In the genomic region with DNA sequence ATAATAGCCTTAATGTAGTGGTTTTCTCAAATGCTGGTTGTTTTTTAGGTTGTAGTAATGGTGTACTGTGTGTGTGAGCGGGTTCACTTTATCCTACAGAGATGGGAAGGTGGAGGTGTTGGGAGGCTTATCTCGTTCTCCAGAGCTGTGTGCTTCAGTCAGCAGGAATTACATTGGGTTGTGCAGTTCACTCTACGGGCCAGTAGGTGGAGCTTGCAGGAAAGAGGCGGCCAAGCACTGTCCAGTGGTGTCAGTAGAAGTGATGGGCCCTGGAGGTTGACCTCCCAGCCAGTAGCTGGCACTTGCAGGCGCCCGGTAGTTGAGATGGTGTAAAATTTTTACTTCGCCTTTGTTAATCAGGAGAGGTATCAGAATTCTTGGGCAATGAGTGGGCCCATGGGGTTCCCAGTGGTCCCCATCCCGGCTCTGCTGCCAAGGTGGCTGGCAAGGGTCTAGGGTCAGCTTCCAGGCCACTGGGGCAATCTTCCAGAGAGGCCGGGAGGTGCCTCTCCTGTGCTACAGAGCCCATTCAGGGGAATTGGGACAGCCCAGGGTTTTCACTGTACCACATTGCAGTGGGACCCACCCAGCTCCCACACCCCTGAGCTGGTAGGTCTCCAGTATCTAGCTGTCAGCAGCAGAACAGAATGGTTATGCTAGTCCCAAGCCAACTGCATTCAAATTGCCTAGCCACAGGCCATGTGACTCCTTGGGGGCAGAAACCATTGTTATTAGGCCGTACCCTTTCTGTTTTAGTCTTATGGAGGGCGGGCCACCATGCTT, we compare ENCODE assay signal across 8 cellular contexts. TPM values are rescaled to one million over a fixed set of nuclear protein-coding genes. Genes with fewer than 3 reads are reported as not detected.
A peak's percentile ranks its signal among the peaks of the same experiment; 100 is the strongest.
DNase-seq lines count a peak whose midpoint lies in the region; ATAC-seq, FAIRE-seq and TF ChIP-seq lines count a peak whose summit lies in the region.

No MANE protein-coding gene starts in this region.

- no peak overlapping the region for H3K9ac ChIP-seq in colonic mucosa (ENCODE audit: low read depth in 2 of 2, low read length in 2 of 2)
- no peak overlapping the region for H3K9ac ChIP-seq in HepG2 (ENCODE audit: insufficient read depth, low read depth, low read length)

- H3K9me3 ChIP-seq in colonic mucosa (no peaks in the 10 kb centered on the region), HepG2 (ENCODE audit: low read length) (no peaks in the 10 kb centered on the region)

- H3K79me2 ChIP-seq in HepG2 (ENCODE audit: insufficient read depth, low read length) = peaks cover 2% of the 10 kb centered on the region

- TF ChIP-seq POLR2A in HepG2 (IDR thresholded peaks at IDR 0.05; ENCODE audit: insufficient read depth in 1 of 2, low read depth in 2 of 2, low read length in 2 of 2) = no peak

- no peak overlapping the region for H2AFZ ChIP-seq in HepG2 (ENCODE audit: low read length)

- H3K27me3 ChIP-seq in colonic mucosa = no peaks in the 10 kb centered on the region
- no peaks in the 10 kb centered on the region for H3K27me3 ChIP-seq in HepG2 (ENCODE audit: control insufficient read depth in 1 of 2, insufficient read depth in 2 of 2, low read length in 2 of 2)

- H3K27ac ChIP-seq in colonic mucosa (no peak overlapping the region), HepG2 (ENCODE audit: extremely low read length, insufficient read depth, low read length) (no peak overlapping the region)

- ATAC-seq in GM18867 (IDR thresholded peaks at IDR 0.05; ENCODE audit: unreplicated experiment) (peak; percentile 86), HG03064 (IDR thresholded peaks at IDR 0.05; ENCODE audit: low read depth, unreplicated experiment) (peak; percentile 63), HepG2 (peak; percentile 84)

- TF ChIP-seq CTCF in colonic mucosa (IDR thresholded peaks at IDR 0.05) (peak; percentile 91), HepG2 (CRISPR knock-in tag; IDR thresholded peaks at IDR 0.05) (peak; percentile 92)

- DNase-seq in Ammon's horn (ENCODE audit: low spot score) (peak; percentile 85), NCI-H2227 (lab: John Stamatoyannopoulos, UW; ENCODE audit: unreplicated experiment) (peak; percentile 58), colonic mucosa (peak; percentile 72), HepG2 (ENCODE audit: low spot score) (peak; percentile 70)
- DNase-seq in activated CD4-positive, CD25-positive, alpha-beta regulatory T cell (lab: John Stamatoyannopoulos, UW) = peak in 3 of 4 experiments; percentile 13 to 17 (median 14)
- peak; percentile 16 for DNase-seq in stimulated activated CD8-positive, alpha-beta memory T cell treated with anti-CD3 and anti-CD28 coated beads, Interleukin-15, amount 100 ng/mL, for 24 hours (ENCODE audit: low read depth)

- peak; percentile 78 for TF ChIP-seq RAD21 in HepG2 (CRISPR knock-in tag; IDR thresholded peaks at IDR 0.05)

- POLR2A ChIA-PET in HepG2 (lab: Yijun Ruan, JAX) = interaction anchor here (1.1 kb wide), 1 partner anchor 105 kb away, joined by 5 read pairs; no protein-coding TSS in a partner anchor

- peak; percentile 83 for FAIRE-seq in HepG2 (lab: Jason Lieb, UNC)

- H3K4me2 ChIP-seq in HepG2 (ENCODE audit: low read depth, low read length) = no peak overlapping the region

- no TSS peak for BruUV-seq in HepG2 (replicated peaks; lab: Mats Ljungman, UMichigan)

- no peaks in the 10 kb centered on the region for H3K4me1 ChIP-seq in colonic mucosa
- no peaks in the 10 kb centered on the region; the same call in 1 of the 2 replicates for H3K4me1 ChIP-seq in HepG2 (ENCODE audit: insufficient read depth, low read length)

- peaks cover 8% of the 10 kb centered on the region; the same call in 1 of the 2 replicates for H4K20me1 ChIP-seq in HepG2 (ENCODE audit: insufficient read depth, low read length)

- intact Hi-C loops in colonic mucosa (cut with DNase I) (loop anchor here (2.0 kb wide), 1 partner anchor 108 kb away; no protein-coding TSS in a partner anchor), HepG2 (cut with micrococcal nuclease; ENCODE audit: unreplicated experiment) (loop anchor here (1.0 to 5.0 kb wide), 4 partner anchors 44 to 224 kb away; partner anchors contain the start of genes BIRC2 and TMEM123)

- WGBS in HepG2 (ENCODE audit: low lambda C conversion rate) = 60% methylated on average over 10 of the region's 11 CpGs

- no peak for TF ChIP-seq EP300 in HepG2 (IDR thresholded peaks at IDR 0.05; ENCODE audit: low read depth in 2 of 2, low read length in 2 of 2)
- no peak for TF ChIP-seq EP300 in HepG2 (CRISPR knock-in tag; IDR thresholded peaks at IDR 0.05; ENCODE audit: borderline replicate concordance)

- CTCF ChIA-PET in HepG2 (lab: Yijun Ruan, JAX; ENCODE audit: low intra/inter-chr PET ratio, low total read pairs) = interaction anchor here (0.7 to 2.2 kb wide), 3 partner anchors 61 to 275 kb away, joined by 3 to 24 read pairs (median 4); no protein-coding TSS in a partner anchor

- no peak overlapping the region for H3K4me3 ChIP-seq in colonic mucosa
- H3K4me3 ChIP-seq in HepG2 (replicated peaks in 1 of 3; ENCODE audit: insufficient read depth in 1 of 3, low read depth in 2 of 3, low read length in 3 of 3) = no peak overlapping the region

- H3K36me3 ChIP-seq in colonic mucosa (no peaks in the 10 kb centered on the region), HepG2 (replicated peaks in 1 of 2; ENCODE audit: control insufficient read depth in 1 of 2, insufficient read depth in 2 of 2, low read length in 2 of 2) (peaks cover 2 to 8% of the 10 kb centered on the region in 2 experiments; a peak in 3 of 5 replicates)

- in situ Hi-C loops in HepG2 (cut with HindIII; ENCODE audit: extremely low pct_ligation_motif_present, low pct_unique_long_range_greater_than_20kb) = no loop called here

TF ChIP-seq in HepG2, 621 proteins besides CTCF, POLR2A, EP300 and RAD21 (continues in another document):
- TF ChIP-seq TEAD3 (CRISPR knock-in tag; optimal IDR thresholded peaks at IDR 0.05; ENCODE audit: borderline replicate concordance) (peak; percentile 30), ZNF512B (CRISPR knock-in tag; IDR thresholded peaks at IDR 0.05; ENCODE audit: borderline replicate concordance) (no peak), ERF (CRISPR knock-in tag; IDR thresholded peaks at IDR 0.05) (0 out of 2 replicates have a peak, but pooled peaks have one; percentile 31), MIER3 (CRISPR knock-in tag; IDR thresholded peaks at IDR 0.05; ENCODE audit: borderline replicate concordance) (0 out of 2 replicates have a peak, but pooled peaks have one; percentile 38), SAP130 (CRISPR knock-in tag; IDR thresholded peaks at IDR 0.05; ENCODE audit: low read depth) (peak; percentile 10; the same call in 1 of the 2 replicates), ZNF333 (CRISPR knock-in tag; IDR thresholded peaks at IDR 0.05; ENCODE audit: borderline replicate concordance) (0 out of 2 replicates have a peak, but pooled peaks have one; percentile 41), SRSF9 (IDR thresholded peaks at IDR 0.05; ENCODE audit: borderline replicate concordance, insufficient read depth, low read depth, low read length, poor library complexity, severe bottlenecking) (no peak), MAFK (conservative IDR thresholded peaks at IDR 0.05 in 1 of 2, IDR thresholded peaks at IDR 0.05 in 1 of 2; ENCODE audit: low read length in 2 of 2) (peak; percentile 57 to 71), NPAS2 (CRISPR knock-in tag; IDR thresholded peaks at IDR 0.05; ENCODE audit: borderline replicate concordance) (no peak), PAX8 (CRISPR knock-in tag; IDR thresholded peaks at IDR 0.05; ENCODE audit: borderline replicate concordance) (peak; percentile 53; the same call in 1 of the 2 replicates)

RNA-seq across cellular contexts. Expression of gene BIRC2, which starts 43.8 kb away (rescaled TPM):
- total RNA-seq in colonic mucosa (10 to 100 TPM; 34.1 to 59.5 TPM), HepG2 (2016; rRNA removed; fragmentation: Illumina TruSeq; extraction: Trizol) (61.7 and 83.2 TPM in 2 replicates)
- total RNA-seq in HepG2 (2016; cell fraction: cytosol; rRNA removed; fragmentation: Illumina TruSeq; extraction: Trizol; ENCODE audit: low read depth) = 25.1 and 31.7 TPM in 2 replicates
- 61.7 and 79.4 TPM in 2 replicates for total RNA-seq in HepG2 (2016; cell fraction: insoluble cytoplasmic fraction; rRNA removed; fragmentation: Illumina TruSeq; extraction: Trizol)
- total RNA-seq in HepG2 (2016; cell fraction: membrane; rRNA removed; fragmentation: Illumina TruSeq; extraction: Trizol) = 42.0 and 43.8 TPM in 2 replicates
- 77.0 and 77.1 TPM in 2 replicates for total RNA-seq in HepG2 (2016; cell fraction: nucleus; rRNA removed; fragmentation: Illumina TruSeq; extraction: Trizol)
- 59.2 and 62.2 TPM in 2 replicates for polyA plus RNA-seq in HepG2 (2011; rRNA removed)
- polyA plus RNA-seq in HepG2 (2011; cell fraction: cytosol; rRNA removed) = 27.3 and 42.8 TPM in 2 replicates
- polyA plus RNA-seq in HepG2 (2011; cell fraction: nucleus; rRNA removed) = 60.1 and 69.2 TPM in 2 replicates
- 35.9 and 38.7 TPM in 2 replicates for polyA plus RNA-seq in HepG2 (2012)
- 7.7 and 9.4 TPM in 2 replicates for polyA plus RNA-seq in HepG2 (2016; cell fraction: cytosol; fragmentation: Illumina TruSeq; extraction: Trizol; ENCODE audit: low read depth)
- polyA plus RNA-seq in HepG2 (2016; cell fraction: insoluble cytoplasmic fraction; fragmentation: Illumina TruSeq; extraction: Trizol; ENCODE audit: low read depth) = 58.0 and 61.2 TPM in 2 replicates
- polyA plus RNA-seq in HepG2 (2016; cell fraction: membrane; fragmentation: Illumina TruSeq; extraction: Trizol; ENCODE audit: low read depth) = 16.9 and 19.1 TPM in 2 replicates
- polyA plus RNA-seq in HepG2 (2016; cell fraction: nucleus; fragmentation: Illumina TruSeq; extraction: Trizol; ENCODE audit: insufficient read depth, low read depth) = 60.1 and 64.2 TPM in 2 replicates
- polyA minus RNA-seq in HepG2 (2011; rRNA and poly(A)+ RNA removed; ENCODE audit: low replicate concordance) = 26.8 and 53.5 TPM in 2 replicates
- 26.7 and 30.0 TPM in 2 replicates for polyA minus RNA-seq in HepG2 (2011; cell fraction: cytosol; rRNA and poly(A)+ RNA removed)
- 152 and 170 TPM in 2 replicates for polyA minus RNA-seq in HepG2 (2011; cell fraction: nucleus; rRNA and poly(A)+ RNA removed)

Comparison
In these comparisons a context has a peak if more than half of its experiments do, and no peak if none do; other contexts are left out.
1. DNase-seq: peak in every context shown above with its lines; median percentile 85 in Ammon's horn; 72 in colonic mucosa; 70 in HepG2; 58 in NCI-H2227; 16 in stimulated activated CD8-positive, alpha-beta memory T cell treated with anti-CD3 and anti-CD28 coated beads, Interleukin-15, amount 100 ng/mL, for 24 hours; 14 in activated CD4-positive, CD25-positive, alpha-beta regulatory T cell.